ENCODE assay signal across 32 cellular contexts in the genomic region with DNA sequence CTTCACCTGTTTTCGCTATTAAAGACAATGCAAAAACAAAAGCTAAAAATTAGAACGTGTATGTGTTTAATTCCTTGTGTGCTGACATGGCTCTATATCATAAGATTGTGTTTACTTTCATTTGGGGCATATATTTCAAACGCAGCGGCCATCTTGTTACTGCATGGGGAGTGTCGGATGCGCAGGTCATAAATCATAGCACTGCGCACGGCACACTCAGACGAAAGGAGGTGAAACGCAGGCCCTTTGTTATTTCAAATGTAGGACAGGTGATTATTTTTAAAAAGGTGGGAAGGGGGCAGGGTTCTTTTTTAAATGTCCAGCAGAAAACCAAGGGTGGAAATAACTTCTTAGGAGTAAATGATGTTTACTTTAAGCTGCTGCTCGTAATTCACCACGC.
"Had no signal": no experiment of that assay in that cellular context is flagged by ENCODE, and none has a peak within 500 bp of the region (broad histone marks: within the 10 kb centered on the region; RNA-seq: fewer than 3 reads in every experiment).

No MANE protein-coding gene starts in this region.

- H3K36me3 Mint-ChIP-seq: immature natural killer cell; mesothelial cell of epicardium; naive thymus-derived CD4-positive, alpha-beta T cell; stimulated activated memory B cell treated with anti-CD40 and anti-IgM and Interleukin-4, amounts not matched to agents 10 μg/mL and 1 μg/mL and 100 μg/mL, for 72 hours had no signal

- ATAC-seq: activated CD4-positive, CD25-positive, alpha-beta regulatory T cell treated with anti-CD3 and anti-CD28 coated beads, Interleukin-2, amount 50 U/mL, for 24 hours; activated T-cell treated with anti-CD3 and anti-CD28 coated beads, Interleukin-2, amount 50 U/mL, for 4 hours; activated T-helper 17 cell treated with anti-CD3 and anti-CD28 coated beads, Interleukin-2, amount 50 U/mL, for 72 hours; heart left ventricle; naive thymus-derived CD4-positive, alpha-beta T cell; psoas muscle; stimulated activated memory B cell treated with anti-CD40 and anti-IgM and Interleukin-4, amounts not matched to agents 10 μg/mL and 1 μg/mL and 100 μg/mL, for 72 hours; T-helper 17 cell had no signal

- H3K4me3 ChIP-seq: coronary artery, dorsolateral prefrontal cortex, heart left ventricle, psoas muscle, sigmoid colon, smooth muscle cell, stomach, tibial nerve had no signal

- H3K27me3 ChIP-seq: brain microvascular endothelial cell, heart left ventricle, sigmoid colon, stomach, tibial nerve had no signal

- H3K27ac Mint-ChIP-seq: activated CD4-positive, alpha-beta memory T cell treated with anti-CD3 and anti-CD28 coated beads, Interleukin-2, amount 10 ng/mL, durations not matched to agents 7 days and 5 days; activated CD4-positive, alpha-beta T cell treated with anti-CD3 and anti-CD28 coated beads, Interleukin-2, amount 10 ng/mL, durations not matched to agents 24 days and 14 days; activated T-helper 17 cell treated with anti-CD3 and anti-CD28 coated beads, Interleukin-2, amount 50 U/mL, for 72 hours; immature natural killer cell; mesothelial cell of epicardium; stimulated activated memory B cell treated with anti-CD40 and anti-IgM and Interleukin-4, amounts not matched to agents 10 μg/mL and 1 μg/mL and 100 μg/mL, for 72 hours; T-helper 17 cell had no signal

- H3K36me3 ChIP-seq: brain microvascular endothelial cell, heart left ventricle, sigmoid colon, stomach, tibial nerve, WERI-Rb-1 had no signal

- H3K4me1 ChIP-seq: heart left ventricle, parathyroid adenoma, psoas muscle, sigmoid colon, stomach, tibial nerve had no signal

- H3K9me3 Mint-ChIP-seq: activated CD4-positive, alpha-beta memory T cell treated with anti-CD3 and anti-CD28 coated beads, Interleukin-2, amount 10 ng/mL, durations not matched to agents 7 days and 5 days; activated CD4-positive, alpha-beta T cell treated with anti-CD3 and anti-CD28 coated beads, Interleukin-2, amount 10 ng/mL, durations not matched to agents 24 days and 14 days; activated T-helper 17 cell treated with anti-CD3 and anti-CD28 coated beads, Interleukin-2, amount 50 U/mL, for 72 hours; mesothelial cell of epicardium; neural crest cell; stimulated activated memory B cell treated with anti-CD40 and anti-IgM and Interleukin-4, amounts not matched to agents 10 μg/mL and 1 μg/mL and 100 μg/mL, for 72 hours had no signal

- H3K9me3 ChIP-seq: heart left ventricle, psoas muscle, sigmoid colon, stomach, tibial nerve had no signal

- H3K4me3 Mint-ChIP-seq: activated CD4-positive, alpha-beta memory T cell treated with anti-CD3 and anti-CD28 coated beads, Interleukin-2, amount 10 ng/mL, durations not matched to agents 7 days and 5 days; activated CD4-positive, alpha-beta T cell treated with anti-CD3 and anti-CD28 coated beads, Interleukin-2, amount 10 ng/mL, durations not matched to agents 24 days and 14 days; activated T-cell treated with anti-CD3 and anti-CD28 coated beads, Interleukin-2, amount 50 U/mL, for 4 hours; activated T-helper 17 cell treated with anti-CD3 and anti-CD28 coated beads, Interleukin-2, amount 50 U/mL, for 72 hours; immature natural killer cell; mesothelial cell of epicardium; naive thymus-derived CD4-positive, alpha-beta T cell; neural crest cell; stimulated activated memory B cell treated with anti-CD40 and anti-IgM and Interleukin-4, amounts not matched to agents 10 μg/mL and 1 μg/mL and 100 μg/mL, for 72 hours; T-helper 17 cell had no signal

- DNase-seq: activated CD4-positive, alpha-beta memory T cell treated with anti-CD3 and anti-CD28 coated beads, Interleukin-2, amount 10 ng/mL, durations not matched to agents 7 days and 5 days; activated CD4-positive, alpha-beta T cell treated with anti-CD3 and anti-CD28 coated beads, Interleukin-2, amount 10 ng/mL, durations not matched to agents 24 days and 14 days; activated gamma-delta T cell treated with Interleukin-2 at 50 U/mL for 16 hours; activated naive CD4-positive, alpha-beta T cell treated with anti-CD3 and anti-CD28 coated beads, Interleukin-2, amount 50 U/mL, for 16 hours; activated T-cell treated with anti-CD3 and anti-CD28 coated beads, Interleukin-2, amount 50 U/mL, for 4 hours; amniotic stem cell; brain microvascular endothelial cell; dorsolateral prefrontal cortex; effector memory CD4-positive, alpha-beta T cell; heart left ventricle; hypothalamus; immature natural killer cell; naive thymus-derived CD4-positive, alpha-beta T cell; occipital lobe; psoas muscle; sigmoid colon; stimulated activated CD4-positive, alpha-beta T cell treated with anti-CD3 and anti-CD28 coated beads, Interleukin-1b, Interleukin-23, amount 100 ng/mL, for 48 hours; stimulated activated CD4-positive, alpha-beta T cell treated with anti-CD3 and anti-CD28 coated beads, Interleukin-4, amount 100 ng/mL, for 4 hours; stimulated activated CD8-positive, alpha-beta memory T cell treated with anti-CD3 and anti-CD28 coated beads, Interleukin-4, amount 100 ng/mL, for 48 hours; stomach; T-helper 17 cell; T1000; WERI-Rb-1 had no signal

- H3K27me3 Mint-ChIP-seq: activated CD4-positive, alpha-beta memory T cell treated with anti-CD3 and anti-CD28 coated beads, Interleukin-2, amount 10 ng/mL, durations not matched to agents 7 days and 5 days; activated CD4-positive, alpha-beta T cell treated with anti-CD3 and anti-CD28 coated beads, Interleukin-2, amount 10 ng/mL, durations not matched to agents 24 days and 14 days; activated T-helper 17 cell treated with anti-CD3 and anti-CD28 coated beads, Interleukin-2, amount 50 U/mL, for 72 hours; naive thymus-derived CD4-positive, alpha-beta T cell; stimulated activated memory B cell treated with anti-CD40 and anti-IgM and Interleukin-4, amounts not matched to agents 10 μg/mL and 1 μg/mL and 100 μg/mL, for 72 hours; T-helper 17 cell had no signal

- H3K4me1 Mint-ChIP-seq: activated CD4-positive, alpha-beta memory T cell treated with anti-CD3 and anti-CD28 coated beads, Interleukin-2, amount 10 ng/mL, durations not matched to agents 7 days and 5 days; activated CD4-positive, alpha-beta T cell treated with anti-CD3 and anti-CD28 coated beads, Interleukin-2, amount 10 ng/mL, durations not matched to agents 24 days and 14 days; activated T-helper 17 cell treated with anti-CD3 and anti-CD28 coated beads, Interleukin-2, amount 50 U/mL, for 72 hours; immature natural killer cell; naive thymus-derived CD4-positive, alpha-beta T cell; neural crest cell; stimulated activated memory B cell treated with anti-CD40 and anti-IgM and Interleukin-4, amounts not matched to agents 10 μg/mL and 1 μg/mL and 100 μg/mL, for 72 hours; T-helper 17 cell had no signal
